Comparison of ENCODE assay signal across 9 cellular contexts in genomic region chr1:46467183-46467504, GRCh38. TPM values are rescaled to one million over a fixed set of nuclear protein-coding genes. Genes with fewer than 3 reads are reported as not detected.
DNase-seq lines count a peak whose midpoint lies in the region; ATAC-seq and TF ChIP-seq lines count a peak whose summit lies in the region.
"Had no signal": no experiment of that assay in that cellular context is flagged by ENCODE, and none has a peak within 500 bp of the region (broad histone marks: within the 10 kb centered on the region; RNA-seq: fewer than 3 reads in every experiment).

No MANE protein-coding gene starts in this region.

- ATAC-seq in heart right ventricle (no peak), Right ventricle myocardium inferior (no peak), mucosa of descending colon (peak; percentile 9), HG02571 (IDR thresholded peaks at IDR 0.05; ENCODE audit: unreplicated experiment) (no peak), GM19397 (IDR thresholded peaks at IDR 0.05; ENCODE audit: unreplicated experiment) (no peak)

- H3K27me3 ChIP-seq in heart right ventricle (peaks cover 0 to 84% (median 62%) of the 10 kb centered on the region in 7 donors), vagina (no peaks in the 10 kb centered on the region)

- no peak overlapping the region for H3K27ac Mint-ChIP-seq in MCF 10A (ENCODE audit: low read depth, unreplicated experiment)

- H4K20me1 ChIP-seq in OCI-LY7 (ENCODE audit: insufficient read depth, low read length), result no peaks in the 10 kb centered on the region

- peak overlapping the region; percentile 39 to 84 (median 68) for H3K4me3 ChIP-seq in heart right ventricle
- no peak overlapping the region for H3K4me3 ChIP-seq in mucosa of descending colon
- H3K4me3 ChIP-seq in vagina, result peak overlapping the region; percentile 52 to 61
- H3K4me3 ChIP-seq in OCI-LY7 (ENCODE audit: low read depth, low read length, poor library complexity, severe bottlenecking), result no peak overlapping the region

- no peak for TF ChIP-seq POLR2A in vagina (IDR thresholded peaks at IDR 0.05)

- intact Hi-C loops in heart right ventricle (cut with DNase I), result no loop called here
- intact Hi-C loops in Right ventricle myocardium inferior (cut with DNase I), result no loop called here
- intact Hi-C loops in MCF 10A (cut with micrococcal nuclease), result no loop called here
- intact Hi-C loops in mucosa of descending colon (cut with DNase I, micrococcal nuclease), result no loop called here
- intact Hi-C loops in vagina (cut with DNase I), result no loop called here
- intact Hi-C loops in OCI-LY7 (cut with micrococcal nuclease; ENCODE audit: unreplicated experiment), result no loop called here

- H3K27ac ChIP-seq in heart right ventricle (no peak overlapping the region), vagina (no peak overlapping the region), OCI-LY7 (ENCODE audit: low read depth, low read length, poor library complexity, severe bottlenecking) (no peak overlapping the region)

- BruUV-seq in MCF 10A (replicated peaks; lab: Mats Ljungman, UMichigan) (no TSS peak), OCI-LY7 (replicated peaks; lab: Mats Ljungman, UMichigan) (no TSS peak)

- H3K9me2 ChIP-seq in OCI-LY7 (ENCODE audit: insufficient read depth, low read length), result no peaks in the 10 kb centered on the region

- peak overlapping the region; percentile 17 for H3K4me3 Mint-ChIP-seq in MCF 10A (ENCODE audit: unreplicated experiment)

- no peaks in the 10 kb centered on the region for H3K9me3 ChIP-seq in heart right ventricle
- no peaks in the 10 kb centered on the region for H3K9me3 ChIP-seq in mucosa of descending colon
- no peaks in the 10 kb centered on the region for H3K9me3 ChIP-seq in vagina
- no peaks in the 10 kb centered on the region for H3K9me3 ChIP-seq in OCI-LY7 (ENCODE audit: low read length)

- DNase-seq in heart right ventricle (no peak), Right ventricle myocardium inferior (ENCODE audit: missing footprints) (no peak), MCF 10A (ENCODE audit: unreplicated experiment) (no peak), mucosa of descending colon (no peak), vagina (ENCODE audit: extremely low spot score in 2 of 2) (no peak), OCI-LY7 (ENCODE audit: low spot score) (no peak)
- DNase-seq: NCI-H1694 had no signal

- 43 to 44% methylated on average over 8 of the region's 8 CpGs for WGBS in heart right ventricle, 2 donors

- no peaks in the 10 kb centered on the region for H3K36me3 Mint-ChIP-seq in MCF 10A (ENCODE audit: insufficient read depth, unreplicated experiment)

- H3K79me2 ChIP-seq in OCI-LY7 (ENCODE audit: insufficient read depth, low read depth, low read length), result no peaks in the 10 kb centered on the region

- peaks cover 5% of the 10 kb centered on the region for H3K4me1 Mint-ChIP-seq in MCF 10A (ENCODE audit: insufficient read depth, unreplicated experiment)

- H3K36me3 ChIP-seq in heart right ventricle (no peaks in the 10 kb centered on the region), mucosa of descending colon (ENCODE audit: low read depth) (no peaks in the 10 kb centered on the region), vagina (no peaks in the 10 kb centered on the region), OCI-LY7 (ENCODE audit: insufficient read depth, low read length) (no peaks in the 10 kb centered on the region)

- no peak overlapping the region for H3K4me2 ChIP-seq in OCI-LY7 (ENCODE audit: low read length)

- CTCF ChIA-PET in MCF 10A (lab: Yijun Ruan, JAX), result interaction anchor here (1.4 kb wide), 1 partner anchor 20 kb away, joined by 3 read pairs; no protein-coding TSS in a partner anchor
- CTCF ChIA-PET in OCI-LY7 (lab: Charles Lee; ENCODE audit: unreplicated experiment), result no interaction called here

- H3K27me3 Mint-ChIP-seq in MCF 10A (ENCODE audit: insufficient read depth, unreplicated experiment), result no peaks in the 10 kb centered on the region

- POLR2A ChIA-PET in MCF 10A (lab: Yijun Ruan, JAX), result no interaction called here
- POLR2A ChIA-PET in OCI-LY7 (lab: Charles Lee), result no interaction called here

- H3K4me1 ChIP-seq in heart right ventricle (peaks cover 4 to 11% (median 9%) of the 10 kb centered on the region in 9 donors), mucosa of descending colon (ENCODE audit: low read depth) (peaks cover 5% of the 10 kb centered on the region), vagina (peaks cover 9% of the 10 kb centered on the region), OCI-LY7 (ENCODE audit: insufficient read depth, low read length, poor library complexity, severe bottlenecking) (no peaks in the 10 kb centered on the region)

- TF ChIP-seq CTCF in heart right ventricle (IDR thresholded peaks at IDR 0.05), result no peak
- no peak for TF ChIP-seq CTCF in MCF 10A (IDR thresholded peaks at IDR 0.05; ENCODE audit: unreplicated experiment)
- no peak for TF ChIP-seq CTCF in mucosa of descending colon (IDR thresholded peaks at IDR 0.05)
- no peak for TF ChIP-seq CTCF in vagina (IDR thresholded peaks at IDR 0.05)
- TF ChIP-seq CTCF in OCI-LY7 (conservative IDR thresholded peaks at IDR 0.05; ENCODE audit: low read length), result no peak

- no peak overlapping the region for H2AFZ ChIP-seq in OCI-LY7 (ENCODE audit: low read length)

- no peaks in the 10 kb centered on the region for H3K9me3 Mint-ChIP-seq in MCF 10A (ENCODE audit: unreplicated experiment)

RNA-seq across cellular contexts. Expression of gene DMBX1, which starts 22.5 kb away (rescaled TPM):
- total RNA-seq in heart right ventricle (not detected), Right ventricle myocardium inferior (not detected), MCF 10A (2022) (not detected in 2 replicates), mucosa of descending colon (not detected), vagina (0.25 TPM), OCI-LY7 (2022) (not detected in 2 replicates)
- not detected for polyA plus RNA-seq in heart right ventricle
- total RNA-seq in OCI-LY7 (2014; rRNA removed; shearing (Covaris generic)), result not detected in 2 replicates

Comparison
In these comparisons a context has a peak if more than half of its experiments do, and no peak if none do; other contexts are left out.
1. H3K4me3 ChIP-seq: peak in heart right ventricle (10 of 10) and vagina (2 of 2); none in mucosa of descending colon (single experiment) and OCI-LY7 (single experiment).